ENCODE assay signal across 14 cellular contexts in the genomic region with DNA sequence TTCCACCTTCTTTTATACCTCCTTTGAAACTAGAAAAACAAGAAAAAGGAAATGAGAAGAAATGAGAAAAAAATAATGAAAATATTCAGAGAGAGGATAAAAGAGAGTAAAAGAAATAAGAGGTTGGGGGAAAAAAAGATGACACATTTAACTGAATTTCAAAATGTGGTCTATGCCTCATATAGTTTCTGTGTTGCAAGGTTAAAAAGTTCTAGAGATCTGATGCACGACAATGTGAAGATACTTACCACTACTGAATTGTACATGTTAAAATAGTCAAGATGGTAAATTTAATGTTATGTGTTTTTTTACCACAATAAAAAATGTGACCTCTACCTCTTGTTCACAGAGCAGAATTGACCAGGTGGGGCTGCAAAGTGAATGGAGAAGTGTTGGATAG.
DNase-seq lines count a peak whose midpoint lies in the region; ATAC-seq and TF ChIP-seq lines count a peak whose summit lies in the region.
"Had no signal": no experiment of that assay in that cellular context is flagged by ENCODE, and none has a peak within 500 bp of the region (broad histone marks: within the 10 kb centered on the region; RNA-seq: fewer than 3 reads in every experiment).

No MANE protein-coding gene starts in this region.

- no peak overlapping the region for H2AFZ ChIP-seq in GM23338
- H2AFZ ChIP-seq: GM23248 had no signal

- DNase-seq in activated T-cell treated with anti-CD3 and anti-CD28 coated beads, Interleukin-2, amount 50 U/mL, for 24 hours, result no peak
- no peak for DNase-seq in activated T-cell treated with anti-CD3 and anti-CD28 coated beads, Interleukin-2, amount 50 U/mL, for 1 hour
- DNase-seq in GM23338 (ENCODE audit: low spot score) (no peak), vagina (ENCODE audit: extremely low spot score in 2 of 2) (no peak), NCI-H1694 treated with DMSO at 0.1 percent for 48 hours (lab: John Stamatoyannopoulos, UW) (no peak)
- DNase-seq in activated CD8-positive, alpha-beta T cell treated with anti-CD3 and anti-CD28 coated beads, Interleukin-2, amount 10 ng/mL, durations not matched to agents 7 days and 5 days, result no peak
- DNase-seq in naive thymus-derived CD8-positive, alpha-beta T cell, result no peak
- DNase-seq: NCI-H1417, NCI-H2029, NCI-H510A treated with DMSO at 0.1 percent for 48 hours, Peyer's patch had no signal

- no peak overlapping the region for H3K27ac ChIP-seq in GM23338 (ENCODE audit: low read depth)
- no peak overlapping the region for H3K27ac ChIP-seq in vagina
- H3K27ac ChIP-seq: GM23248, Peyer's patch had no signal

- POLR2A ChIA-PET in activated CD8-positive, alpha-beta T cell treated with anti-CD3 and anti-CD28 coated beads, Interleukin-2, amount 10 ng/mL, durations not matched to agents 7 days and 5 days (lab: Charles Lee), result interaction anchor here (0.6 to 1.0 kb wide), 2 partner anchors 513 to 1567 kb away, joined by 3 read pairs; no protein-coding TSS in a partner anchor
- POLR2A ChIA-PET in naive thymus-derived CD8-positive, alpha-beta T cell (lab: Charles Lee), result interaction anchor here (1.1 to 1.6 kb wide), 3 partner anchors 10 to 568 kb away, joined by 3 to 6 read pairs (median 4); no protein-coding TSS in a partner anchor

- H3K4me3 Mint-ChIP-seq in activated T-cell treated with anti-CD3 and anti-CD28 coated beads, Interleukin-2, amount 50 U/mL, for 24 hours, result peak overlapping the region; percentile 53
- no peak overlapping the region for H3K4me3 Mint-ChIP-seq in GM23338
- no peak overlapping the region for H3K4me3 Mint-ChIP-seq in activated CD8-positive, alpha-beta T cell treated with anti-CD3 and anti-CD28 coated beads, Interleukin-2, amount 10 ng/mL, durations not matched to agents 7 days and 5 days
- peak overlapping the region in 3 of 10 donors; percentile 8 to 33 (median 22) for H3K4me3 Mint-ChIP-seq in naive thymus-derived CD8-positive, alpha-beta T cell
- H3K4me3 Mint-ChIP-seq: B cell had no signal

- no peak for TF ChIP-seq POLR2A in vagina (IDR thresholded peaks at IDR 0.05)

- intact Hi-C loops in vagina (cut with DNase I), result no loop called here

- no peak overlapping the region for H3K4me2 ChIP-seq in GM23338

- H4K20me1 ChIP-seq in GM23338 (replicated peaks; ENCODE audit: insufficient read depth), result no peaks in the 10 kb centered on the region

- H3K27ac Mint-ChIP-seq in activated T-cell treated with anti-CD3 and anti-CD28 coated beads, Interleukin-2, amount 50 U/mL, for 24 hours, result peak overlapping the region; percentile 95
- peak overlapping the region; percentile 92 for H3K27ac Mint-ChIP-seq in GM23338
- peak overlapping the region; percentile 66 for H3K27ac Mint-ChIP-seq in activated CD8-positive, alpha-beta T cell treated with anti-CD3 and anti-CD28 coated beads, Interleukin-2, amount 10 ng/mL, durations not matched to agents 7 days and 5 days
- H3K27ac Mint-ChIP-seq in naive thymus-derived CD8-positive, alpha-beta T cell, result peak overlapping the region in 6 of 10 donors; percentile 24 to 68 (median 35)
- H3K27ac Mint-ChIP-seq: B cell had no signal

- no peak overlapping the region for H3K4me3 ChIP-seq in GM23338
- no peak overlapping the region for H3K4me3 ChIP-seq in vagina
- H3K4me3 ChIP-seq: GM23248, Peyer's patch had no signal

- H3K9me3 Mint-ChIP-seq in activated T-cell treated with anti-CD3 and anti-CD28 coated beads, Interleukin-2, amount 50 U/mL, for 24 hours, result no peaks in the 10 kb centered on the region
- H3K9me3 Mint-ChIP-seq in GM23338, result no peaks in the 10 kb centered on the region
- no peaks in the 10 kb centered on the region for H3K9me3 Mint-ChIP-seq in activated CD8-positive, alpha-beta T cell treated with anti-CD3 and anti-CD28 coated beads, Interleukin-2, amount 10 ng/mL, durations not matched to agents 7 days and 5 days (ENCODE audit: insufficient read depth)
- no peaks in the 10 kb centered on the region for H3K9me3 Mint-ChIP-seq in naive thymus-derived CD8-positive, alpha-beta T cell

- H3K79me2 ChIP-seq in GM23338 (replicated peaks; ENCODE audit: insufficient read depth), result no peaks in the 10 kb centered on the region

- H3K9me3 ChIP-seq in vagina, result no peaks in the 10 kb centered on the region
- H3K9me3 ChIP-seq: Peyer's patch had no signal

- no peaks in the 10 kb centered on the region for H3K36me3 Mint-ChIP-seq in activated T-cell treated with anti-CD3 and anti-CD28 coated beads, Interleukin-2, amount 50 U/mL, for 24 hours (ENCODE audit: low read depth)
- no peaks in the 10 kb centered on the region for H3K36me3 Mint-ChIP-seq in GM23338 (ENCODE audit: low read depth)
- H3K36me3 Mint-ChIP-seq in activated CD8-positive, alpha-beta T cell treated with anti-CD3 and anti-CD28 coated beads, Interleukin-2, amount 10 ng/mL, durations not matched to agents 7 days and 5 days (ENCODE audit: low read depth), result no peaks in the 10 kb centered on the region
- no peaks in the 10 kb centered on the region for H3K36me3 Mint-ChIP-seq in naive thymus-derived CD8-positive, alpha-beta T cell

- H3K27me3 ChIP-seq in GM23338 (ENCODE audit: insufficient read depth) (no peaks in the 10 kb centered on the region), vagina (no peaks in the 10 kb centered on the region)
- H3K27me3 ChIP-seq: Peyer's patch had no signal

- H3K36me3 ChIP-seq in GM23338 (ENCODE audit: insufficient read depth) (no peaks in the 10 kb centered on the region), vagina (no peaks in the 10 kb centered on the region)
- H3K36me3 ChIP-seq: Peyer's patch had no signal

- H3K4me1 ChIP-seq in GM23338 (ENCODE audit: insufficient read depth) (no peaks in the 10 kb centered on the region), vagina (no peaks in the 10 kb centered on the region)
- H3K4me1 ChIP-seq: Peyer's patch had no signal

- no peak for TF ChIP-seq CTCF in GM23338 (conservative IDR thresholded peaks at IDR 0.05; ENCODE audit: low read depth in 2 of 2)
- no peak for TF ChIP-seq CTCF in vagina (IDR thresholded peaks at IDR 0.05)

- no peaks in the 10 kb centered on the region for H3K27me3 Mint-ChIP-seq in activated T-cell treated with anti-CD3 and anti-CD28 coated beads, Interleukin-2, amount 50 U/mL, for 24 hours
- H3K27me3 Mint-ChIP-seq in GM23338 (ENCODE audit: insufficient read depth, low read depth, poor library complexity), result no peaks in the 10 kb centered on the region
- peaks cover 4% of the 10 kb centered on the region for H3K27me3 Mint-ChIP-seq in activated CD8-positive, alpha-beta T cell treated with anti-CD3 and anti-CD28 coated beads, Interleukin-2, amount 10 ng/mL, durations not matched to agents 7 days and 5 days (ENCODE audit: low read depth)
- H3K27me3 Mint-ChIP-seq in naive thymus-derived CD8-positive, alpha-beta T cell, result peaks cover 0 to 9% (median 0%) of the 10 kb centered on the region in 5 donors

- no peaks in the 10 kb centered on the region for H3K9me2 ChIP-seq in GM23338 (ENCODE audit: insufficient read depth)

- no peaks in the 10 kb centered on the region for H3F3A ChIP-seq in GM23338 (replicated peaks; ENCODE audit: low read depth)

- ATAC-seq in GM23338 (no peak), GM19467 (IDR thresholded peaks at IDR 0.05; ENCODE audit: unreplicated experiment) (no peak)
- ATAC-seq in activated CD8-positive, alpha-beta T cell treated with anti-CD3 and anti-CD28 coated beads, Interleukin-2, amount 10 ng/mL, durations not matched to agents 7 days and 5 days, result no peak
- ATAC-seq in naive thymus-derived CD8-positive, alpha-beta T cell, result no peak

- CTCF ChIA-PET in activated CD8-positive, alpha-beta T cell treated with anti-CD3 and anti-CD28 coated beads, Interleukin-2, amount 10 ng/mL, durations not matched to agents 7 days and 5 days (lab: Charles Lee), result interaction anchor here (0.6 to 9.0 kb wide), 18 partner anchors 10 to 601 kb away, joined by 3 to 169 read pairs (median 7); a partner anchor contains a TSS

- peaks cover 42% of the 10 kb centered on the region for H3K4me1 Mint-ChIP-seq in activated T-cell treated with anti-CD3 and anti-CD28 coated beads, Interleukin-2, amount 50 U/mL, for 24 hours (ENCODE audit: low read depth)
- peaks cover 4% of the 10 kb centered on the region; the same call in 2 of the 3 replicates for H3K4me1 Mint-ChIP-seq in GM23338
- H3K4me1 Mint-ChIP-seq in activated CD8-positive, alpha-beta T cell treated with anti-CD3 and anti-CD28 coated beads, Interleukin-2, amount 10 ng/mL, durations not matched to agents 7 days and 5 days (ENCODE audit: low read depth), result peaks cover 32% of the 10 kb centered on the region
- peaks cover 3 to 12% (median 8%) of the 10 kb centered on the region in 4 donors for H3K4me1 Mint-ChIP-seq in naive thymus-derived CD8-positive, alpha-beta T cell
- H3K4me1 Mint-ChIP-seq: B cell had no signal

TF ChIP-seq in GM23338, 12 proteins besides CTCF, POLR2A, EP300 and RAD21 (continues in another document):
- no peak for TF ChIP-seq STAT1 (IDR thresholded peaks at IDR 0.05; ENCODE audit: unreplicated experiment)
- TF ChIP-seq ZNF114 (CRISPR knock-in tag; IDR thresholded peaks at IDR 0.05), result no peak
- no peak for TF ChIP-seq ZNF331 (CRISPR knock-in tag; IDR thresholded peaks at IDR 0.05; ENCODE audit: low read depth)
- no peak for TF ChIP-seq CREB1 (CRISPR knock-in tag; IDR thresholded peaks at IDR 0.05; ENCODE audit: low read depth)
- TF ChIP-seq EZH2phosphoT487 (IDR thresholded peaks at IDR 0.05; ENCODE audit: unreplicated experiment), result no peak
- no peak for TF ChIP-seq POLR2AphosphoS5 (IDR thresholded peaks at IDR 0.05; ENCODE audit: low read depth)
- TF ChIP-seq, protein P1, sequence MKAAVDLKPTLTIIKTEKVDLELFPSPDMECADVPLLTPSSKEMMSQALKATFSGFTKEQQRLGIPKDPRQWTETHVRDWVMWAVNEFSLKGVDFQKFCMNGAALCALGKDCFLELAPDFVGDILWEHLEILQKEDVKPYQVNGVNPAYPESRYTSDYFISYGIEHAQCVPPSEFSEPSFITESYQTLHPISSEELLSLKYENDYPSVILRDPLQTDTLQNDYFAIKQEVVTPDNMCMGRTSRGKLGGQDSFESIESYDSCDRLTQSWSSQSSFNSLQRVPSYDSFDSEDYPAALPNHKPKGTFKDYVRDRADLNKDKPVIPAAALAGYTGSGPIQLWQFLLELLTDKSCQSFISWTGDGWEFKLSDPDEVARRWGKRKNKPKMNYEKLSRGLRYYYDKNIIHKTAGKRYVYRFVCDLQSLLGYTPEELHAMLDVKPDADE (IDR thresholded peaks at IDR 0.05), result no peak

Comparison
In these comparisons a context has a peak if more than half of its experiments do, and no peak if none do; other contexts are left out.
1. H3K27ac Mint-ChIP-seq: peak in every context shown above with its lines; median percentile 95 in activated T-cell treated with anti-CD3 and anti-CD28 coated beads, Interleukin-2, amount 50 U/mL, for 24 hours; 92 in GM23338; 66 in activated CD8-positive, alpha-beta T cell treated with anti-CD3 and anti-CD28 coated beads, Interleukin-2, amount 10 ng/mL, durations not matched to agents 7 days and 5 days; 35 in naive thymus-derived CD8-positive, alpha-beta T cell.